Comparison of ENCODE assay signal across 8 cellular contexts in the genomic region with DNA sequence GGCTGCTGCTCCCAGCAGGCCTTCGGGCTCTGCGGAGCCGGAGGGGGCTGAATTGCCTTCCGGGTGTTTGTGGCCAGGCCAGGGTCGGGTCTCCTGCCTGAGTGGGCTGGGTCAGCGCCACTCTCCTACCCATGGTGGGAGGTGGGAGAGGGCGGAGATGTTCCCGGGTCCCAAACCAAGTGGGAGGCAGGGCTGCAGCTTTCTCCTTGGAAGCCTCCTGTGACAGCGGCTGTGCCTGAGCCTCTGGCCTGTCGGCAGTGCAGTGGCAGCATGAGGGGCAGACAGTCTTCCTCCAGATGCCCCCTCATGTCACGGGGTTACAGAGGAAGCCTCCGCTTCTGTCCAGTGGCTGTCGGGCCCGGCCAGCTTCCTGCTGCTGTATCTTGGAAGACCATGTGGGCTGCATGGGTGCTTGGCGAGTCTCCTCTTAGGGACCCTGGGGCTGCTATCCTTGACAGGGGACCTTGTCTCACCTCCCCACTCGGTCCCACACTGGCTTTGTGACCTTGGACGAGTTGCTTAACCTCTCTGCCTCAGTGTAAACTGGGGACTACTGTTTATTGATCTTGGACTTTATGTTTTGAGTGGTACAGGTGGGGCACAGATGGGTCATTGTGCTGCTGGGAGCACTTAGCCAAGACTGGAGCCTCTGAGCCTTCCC. TPM values are rescaled to one million over a fixed set of nuclear protein-coding genes. Genes with fewer than 3 reads are reported as not detected.
DNase-seq lines count a peak whose midpoint lies in the region; ATAC-seq, FAIRE-seq and TF ChIP-seq lines count a peak whose summit lies in the region.

No MANE protein-coding gene starts in this region.

- H3K9ac ChIP-seq in duodenal mucosa (ENCODE audit: low read depth in 1 of 2, low read length in 2 of 2) = peak overlapping the region; percentile 74 to 95

- no peaks in the 10 kb centered on the region for H3K9me3 Mint-ChIP-seq in natural killer cell treated with Interleukin-12 subunit alpha and Interleukin-12 subunit beta and Interleukin-15 and Interleukin-18, amount 100 ng/mL, for 72 hours

- no peak for TF ChIP-seq CTCF in 22Rv1 (IDR thresholded peaks at IDR 0.05)
- no peak for TF ChIP-seq CTCF in NB4 (IDR thresholded peaks at IDR 0.05; ENCODE audit: low read depth, low read length)

- peak overlapping the region; percentile 64 for H3K4me3 ChIP-seq in NB4 (ENCODE audit: low read depth, low read length)
- H3K4me3 ChIP-seq in duodenal mucosa (ENCODE audit: low read depth in 1 of 2, low read length in 2 of 2) = peak overlapping the region; percentile 83 to 86

- H3K36me3 ChIP-seq in duodenal mucosa (ENCODE audit: control insufficient read depth in 1 of 2, insufficient read depth in 2 of 2, low read length in 2 of 2) = no peaks in the 10 kb centered on the region

- H3K4me1 ChIP-seq in duodenal mucosa (ENCODE audit: control insufficient read depth in 1 of 2, insufficient read depth in 2 of 2, low read length in 2 of 2) = peaks cover 67 to 77% of the 10 kb centered on the region in 2 donors

- no peaks in the 10 kb centered on the region for H3K9me3 ChIP-seq in duodenal mucosa (ENCODE audit: control insufficient read depth in 1 of 2, low read length in 2 of 2)

- no peak for TF ChIP-seq POLR2A in NB4 (IDR thresholded peaks at IDR 0.05; ENCODE audit: extremely low read depth, insufficient read length)
- no peak for TF ChIP-seq POLR2A in H54 (IDR thresholded peaks at IDR 0.05; ENCODE audit: low read depth, low read length)

- H3K27ac ChIP-seq in 22Rv1 = 0 out of 2 replicates have a peak overlapping the region, but pooled peaks have one; percentile 22
- peak overlapping the region; percentile 57 for H3K27ac ChIP-seq in duodenal mucosa (ENCODE audit: low read depth, low read length)

- H3K4me1 Mint-ChIP-seq in natural killer cell treated with Interleukin-12 subunit alpha and Interleukin-12 subunit beta and Interleukin-15 and Interleukin-18, amount 100 ng/mL, for 72 hours (ENCODE audit: low read depth in 2 of 2) = peaks cover 50 to 58% of the 10 kb centered on the region in 2 donors

- no peaks in the 10 kb centered on the region for H3K27me3 ChIP-seq in duodenal mucosa (ENCODE audit: control insufficient read depth in 1 of 2, insufficient read depth in 2 of 2, low read length in 2 of 2)

- peak overlapping the region; percentile 32 to 43 for H3K27ac Mint-ChIP-seq in natural killer cell treated with Interleukin-12 subunit alpha and Interleukin-12 subunit beta and Interleukin-15 and Interleukin-18, amount 100 ng/mL, for 72 hours

- no peaks in the 10 kb centered on the region for H3K27me3 Mint-ChIP-seq in natural killer cell treated with Interleukin-12 subunit alpha and Interleukin-12 subunit beta and Interleukin-15 and Interleukin-18, amount 100 ng/mL, for 72 hours

- FAIRE-seq in H54 (lab: Jason Lieb, UNC) = no peak

- no peaks in the 10 kb centered on the region for H3K36me3 Mint-ChIP-seq in natural killer cell treated with Interleukin-12 subunit alpha and Interleukin-12 subunit beta and Interleukin-15 and Interleukin-18, amount 100 ng/mL, for 72 hours

- H3K4me3 Mint-ChIP-seq in natural killer cell treated with Interleukin-12 subunit alpha and Interleukin-12 subunit beta and Interleukin-15 and Interleukin-18, amount 100 ng/mL, for 72 hours = peak overlapping the region; percentile 88

- DNase-seq in NB4 (ENCODE audit: low read depth) = no peak
- DNase-seq in natural killer cell treated with Interleukin-12 subunit alpha and Interleukin-12 subunit beta and Interleukin-15 and Interleukin-18, amount 100 ng/mL, for 72 hours (ENCODE audit: low spot score) = no peak
- no peak for DNase-seq in H54 (ENCODE audit: insufficient read length, low spot score)
- no peak for DNase-seq in NCI-H2171 (lab: John Stamatoyannopoulos, UW)
- DNase-seq in activated CD8-positive, alpha-beta memory T cell treated with anti-CD3 and anti-CD28 coated beads, Interleukin-2, amount 50 U/mL, for 48 hours = no peak

- no peak for ATAC-seq in natural killer cell treated with Interleukin-12 subunit alpha and Interleukin-12 subunit beta and Interleukin-15 and Interleukin-18, amount 100 ng/mL, for 72 hours
- no peak for ATAC-seq in HG03460 (IDR thresholded peaks at IDR 0.05; ENCODE audit: unreplicated experiment)

RNA-seq across cellular contexts. Expression of a gene that starts 4.3 kb away (rescaled TPM):
- 10 to 100 TPM; 16.5 to 42.7 TPM for total RNA-seq in natural killer cell treated with Interleukin-12 subunit alpha and Interleukin-12 subunit beta and Interleukin-15 and Interleukin-18, amount 100 ng/mL, for 72 hours

RNA-seq across cellular contexts. Expression of a gene that starts 37.8 kb away (rescaled TPM):
- total RNA-seq in natural killer cell treated with Interleukin-12 subunit alpha and Interleukin-12 subunit beta and Interleukin-15 and Interleukin-18, amount 100 ng/mL, for 72 hours = 10 to 100 TPM; 43.4 to 61.8 TPM
